ENCODE assay signal across 17 cellular contexts in genomic region chr5:82338731-82339130, GRCh38.
"Had no signal": no experiment of that assay in that cellular context is flagged by ENCODE, and none has a peak within 500 bp of the region (broad histone marks: within the 10 kb centered on the region; RNA-seq: fewer than 3 reads in every experiment).

No MANE protein-coding gene starts in this region.

- H3K36me3 ChIP-seq: gastrocnemius medialis, left lung, right atrium auricular region, thyroid gland had no signal

- H3K4me1 ChIP-seq: thyroid gland had no signal

- H3K27me3 ChIP-seq: gastrocnemius medialis, left lung, right atrium auricular region, thyroid gland had no signal

- ATAC-seq: activated naive CD4-positive, alpha-beta T cell treated with anti-CD3 and anti-CD28 coated beads, Interleukin-2, amount 50 U/mL, for 72 hours; gastrocnemius medialis; left lung; psoas muscle; stimulated activated naive CD8-positive, alpha-beta T cell treated with anti-CD3 and anti-CD28 coated beads, Interleukin-15, Interleukin-2, amounts not matched to agents 100 U/mL and 50 U/mL, for 24 hours had no signal

- H3K27ac ChIP-seq: gastrocnemius medialis, left lung, psoas muscle, right atrium auricular region, thyroid gland had no signal

- H3K4me3 ChIP-seq: gastrocnemius medialis, left lung, psoas muscle, right atrium auricular region, thyroid gland had no signal

- DNase-seq: activated CD4-positive, alpha-beta T cell treated with anti-CD3 and anti-CD28 coated beads for 1 hour; activated T-cell treated with anti-CD3 and anti-CD28 coated beads, Interleukin-2, amount 50 U/mL, for 1 hour; cerebellar nuclear complex; erythroblast; gastrocnemius medialis; hippocampal formation; kidney glomerular epithelial cell; left lung; nephron progenitor cell; psoas muscle; stimulated activated CD4-positive, alpha-beta T cell treated with anti-CD3 and anti-CD28 coated beads, Interleukin-12 subunit alpha, Interleukin-12 subunit beta, amount 100 ng/mL, for 4 hours; stimulated activated CD4-positive, alpha-beta T cell treated with anti-CD3 and anti-CD28 coated beads, Interleukin-4, amount 100 ng/mL, for 4 hours; stimulated activated naive CD8-positive, alpha-beta T cell treated with anti-CD3 and anti-CD28 coated beads, Interleukin-15, Interleukin-2, amounts not matched to agents 100 U/mL and 50 U/mL, for 24 hours; T-helper 9 cell; thyroid gland had no signal

- H3K9me3 ChIP-seq: gastrocnemius medialis, left lung, psoas muscle, right atrium auricular region, thyroid gland had no signal
